In genomic region chr2:85444629-85445028, GRCh38 we compare ENCODE assay signal across 17 cellular contexts. TPM values are rescaled to one million over a fixed set of nuclear protein-coding genes. Genes with fewer than 3 reads are reported as not detected.
DNase-seq lines count a peak whose midpoint lies in the region; ATAC-seq and TF ChIP-seq lines count a peak whose summit lies in the region.
"Had no signal": no experiment of that assay in that cellular context is flagged by ENCODE, and none has a peak within 500 bp of the region (broad histone marks: within the 10 kb centered on the region; RNA-seq: fewer than 3 reads in every experiment).

No MANE protein-coding gene starts in this region.

- ATAC-seq in SK-N-SH treated with all-trans-retinoic acid at 6 μM for 48 hours (peak; percentile 93), upper lobe of right lung (no peak)
- ATAC-seq: activated CD4-positive, alpha-beta T cell treated with anti-CD3 and anti-CD28 coated beads for 36 hours; activated naive CD8-positive, alpha-beta T cell treated with anti-CD3 and anti-CD28 coated beads, Interleukin-2, amount 50 U/mL, for 24 hours; left lung had no signal

- no peak overlapping the region for H3K14ac ChIP-seq in trophoblast cell (ENCODE audit: low read length)

- no peaks in the 10 kb centered on the region for H3K36me3 Mint-ChIP-seq in Calu3 (ENCODE audit: insufficient read depth, unreplicated experiment)

- H3K4me1 ChIP-seq in trophoblast cell (ENCODE audit: control insufficient read depth in 1 of 2, insufficient read depth in 2 of 2, low read length in 2 of 2) = peaks cover 0 to 3% of the 10 kb centered on the region in 2 experiments
- peaks cover 5% of the 10 kb centered on the region for H3K4me1 ChIP-seq in upper lobe of right lung
- H3K4me1 ChIP-seq: colonic mucosa had no signal

- H3K27ac ChIP-seq in epithelial cell of prostate (peak overlapping the region; percentile 72), trophoblast cell (ENCODE audit: low read depth, low read length) (no peak overlapping the region), upper lobe of right lung (no peak overlapping the region)
- H3K27ac ChIP-seq: colonic mucosa had no signal

- DNase-seq in Calu3 = no peak
- no peak for DNase-seq in epithelial cell of prostate (ENCODE audit: low read depth, low spot score)
- no peak for DNase-seq in trophoblast cell
- DNase-seq in LoVo (ENCODE audit: low spot score) = no peak
- no peak for DNase-seq in NCI-H748 (lab: John Stamatoyannopoulos, UW; ENCODE audit: unreplicated experiment)
- no peak for DNase-seq in upper lobe of right lung
- no peak for DNase-seq in SIG-M5 (lab: John Stamatoyannopoulos, UW)
- DNase-seq: activated CD4-positive, alpha-beta T cell treated with anti-CD3 and anti-CD28 coated beads for 36 hours; activated naive CD8-positive, alpha-beta T cell treated with anti-CD3 and anti-CD28 coated beads, Interleukin-2, amount 50 U/mL, for 24 hours; AML-193; colonic mucosa; left lung; NCI-H1048 had no signal

- H3K4me2 ChIP-seq in trophoblast cell (ENCODE audit: low read length) = no peak overlapping the region

- no peak overlapping the region for H3K4me3 Mint-ChIP-seq in Calu3 (ENCODE audit: low read depth, unreplicated experiment)
- H3K4me3 Mint-ChIP-seq: activated CD4-positive, alpha-beta T cell treated with anti-CD3 and anti-CD28 coated beads for 36 hours; activated naive CD8-positive, alpha-beta T cell treated with anti-CD3 and anti-CD28 coated beads, Interleukin-2, amount 50 U/mL, for 24 hours; T-helper 2 cell treated with Interferon-gamma antibody and Interleukin-4, amounts not matched to agents 5 μg/mL and 100 μg/mL, for 36 hours had no signal

- H3K27me3 Mint-ChIP-seq in Calu3 (ENCODE audit: unreplicated experiment) = no peaks in the 10 kb centered on the region
- H3K27me3 Mint-ChIP-seq: activated CD4-positive, alpha-beta T cell treated with anti-CD3 and anti-CD28 coated beads for 36 hours; activated naive CD8-positive, alpha-beta T cell treated with anti-CD3 and anti-CD28 coated beads, Interleukin-2, amount 50 U/mL, for 24 hours; progenitor cell of endocrine pancreas had no signal

- H2BK12ac ChIP-seq in trophoblast cell (ENCODE audit: low read length) = no peak overlapping the region

- no peak overlapping the region for H2AFZ ChIP-seq in trophoblast cell (ENCODE audit: insufficient read depth, low read length, poor library complexity)

- peak overlapping the region; percentile 38 for H3K9ac ChIP-seq in trophoblast cell (ENCODE audit: low read length)

- H4K91ac ChIP-seq in trophoblast cell (ENCODE audit: low read depth, low read length) = no peak overlapping the region

- no TSS peak for BruUV-seq in Calu3 (replicated peaks; lab: Mats Ljungman, UMichigan)

- TF ChIP-seq CTCF in Calu3 (IDR thresholded peaks at IDR 0.05; ENCODE audit: unreplicated experiment) (no peak), upper lobe of right lung (IDR thresholded peaks at IDR 0.05) (no peak)

- CTCF ChIA-PET in Calu3 (lab: Charles Lee) = no interaction called here

- no peaks in the 10 kb centered on the region for H3K79me1 ChIP-seq in trophoblast cell (ENCODE audit: low read length)

- H3K27me3 ChIP-seq in trophoblast cell (ENCODE audit: insufficient read depth, low read length) = no peaks in the 10 kb centered on the region
- no peaks in the 10 kb centered on the region for H3K27me3 ChIP-seq in upper lobe of right lung
- H3K27me3 ChIP-seq: colonic mucosa, esophagus muscularis mucosa, left lung had no signal

- intact Hi-C loops in Calu3 (cut with micrococcal nuclease; ENCODE audit: unreplicated experiment) = no loop called here
- intact Hi-C loops in upper lobe of right lung (cut with DNase I) = no loop called here

- H3K4me1 Mint-ChIP-seq in Calu3 (ENCODE audit: low read depth, unreplicated experiment) = peaks cover 8% of the 10 kb centered on the region

- no peak overlapping the region for H4K8ac ChIP-seq in trophoblast cell (ENCODE audit: low read depth, low read length)

- H3K18ac ChIP-seq in trophoblast cell (ENCODE audit: low read length) = no peak overlapping the region

- H2BK5ac ChIP-seq in trophoblast cell (ENCODE audit: low read depth, low read length, poor library complexity) = no peak overlapping the region

- no peak overlapping the region for H4K12ac ChIP-seq in trophoblast cell (ENCODE audit: low read depth, low read length)

- peak overlapping the region; percentile 76 for H3K27ac Mint-ChIP-seq in Calu3 (ENCODE audit: unreplicated experiment)
- H3K27ac Mint-ChIP-seq: activated CD4-positive, alpha-beta T cell treated with anti-CD3 and anti-CD28 coated beads for 36 hours; activated naive CD8-positive, alpha-beta T cell treated with anti-CD3 and anti-CD28 coated beads, Interleukin-2, amount 50 U/mL, for 24 hours; progenitor cell of endocrine pancreas; T-helper 2 cell treated with Interferon-gamma antibody and Interleukin-4, amounts not matched to agents 5 μg/mL and 100 μg/mL, for 36 hours had no signal

- H3K4me3 ChIP-seq in trophoblast cell (ENCODE audit: low read depth, low read length) (no peak overlapping the region), upper lobe of right lung (no peak overlapping the region)
- H3K4me3 ChIP-seq: colonic mucosa, esophagus muscularis mucosa, left lung had no signal

- H3K9me3 ChIP-seq in trophoblast cell (ENCODE audit: insufficient read depth, low read depth, low read length) = no peaks in the 10 kb centered on the region
- H3K9me3 ChIP-seq in upper lobe of right lung = no peaks in the 10 kb centered on the region
- H3K9me3 ChIP-seq: colonic mucosa, esophagus muscularis mucosa, left lung had no signal

- peaks cover 2% of the 10 kb centered on the region for H3K79me2 ChIP-seq in trophoblast cell (ENCODE audit: control insufficient read depth, insufficient read depth, low read length, poor library complexity)

- H2AK5ac ChIP-seq in trophoblast cell (ENCODE audit: low read length) = no peak overlapping the region

- H3K9me3 Mint-ChIP-seq in Calu3 (ENCODE audit: low read depth, unreplicated experiment) = no peaks in the 10 kb centered on the region
- H3K9me3 Mint-ChIP-seq: activated naive CD8-positive, alpha-beta T cell treated with anti-CD3 and anti-CD28 coated beads, Interleukin-2, amount 50 U/mL, for 24 hours; T-helper 2 cell treated with Interferon-gamma antibody and Interleukin-4, amounts not matched to agents 5 μg/mL and 100 μg/mL, for 36 hours had no signal

- no peaks in the 10 kb centered on the region for H3K36me3 ChIP-seq in trophoblast cell (ENCODE audit: control insufficient read depth in 1 of 2, insufficient read depth in 2 of 2, low read length in 2 of 2)
- no peaks in the 10 kb centered on the region for H3K36me3 ChIP-seq in upper lobe of right lung
- H3K36me3 ChIP-seq: colonic mucosa, esophagus muscularis mucosa, left lung had no signal

- H3K23ac ChIP-seq in trophoblast cell (ENCODE audit: low read length) = no peak overlapping the region

- no peak overlapping the region for H3K4ac ChIP-seq in trophoblast cell (ENCODE audit: low read depth, low read length)

- WGBS in trophoblast cell (ENCODE audit: extremely low coverage, insufficient coverage, insufficient read length) = no CpG with 5 or more reads among the region's 3 CpGs

- no peak overlapping the region for H2BK120ac ChIP-seq in trophoblast cell (ENCODE audit: insufficient read depth, low read length, poor library complexity)

TF ChIP-seq in SK-N-SH treated with all-trans-retinoic acid at 6 μM for 48 hours, 23 proteins besides CTCF, POLR2A, EP300 and RAD21 (continues in another document):
- TF ChIP-seq CREB5 (CRISPR knock-in tag; IDR thresholded peaks at IDR 0.05; ENCODE audit: low read depth) = no peak
- TF ChIP-seq SNAI2 (CRISPR knock-in tag; IDR thresholded peaks at IDR 0.05) = no peak
- no peak for TF ChIP-seq PPARA (CRISPR knock-in tag; IDR thresholded peaks at IDR 0.05; ENCODE audit: borderline replicate concordance)
- no peak for TF ChIP-seq ARNTL (CRISPR knock-in tag; IDR thresholded peaks at IDR 0.05; ENCODE audit: borderline replicate concordance, low read depth)
- TF ChIP-seq OSR1 (CRISPR knock-in tag; IDR thresholded peaks at IDR 0.05) = no peak
- TF ChIP-seq ZFP3 (CRISPR knock-in tag; IDR thresholded peaks at IDR 0.05) = no peak
- no peak for TF ChIP-seq CSRNP3 (CRISPR knock-in tag; IDR thresholded peaks at IDR 0.05)
- no peak for TF ChIP-seq GLIS3 (CRISPR knock-in tag; IDR thresholded peaks at IDR 0.05)
- no peak for TF ChIP-seq RARB (CRISPR knock-in tag; IDR thresholded peaks at IDR 0.05)
- no peak for TF ChIP-seq BACH2 (CRISPR knock-in tag; IDR thresholded peaks at IDR 0.05; ENCODE audit: borderline replicate concordance)
- no peak for TF ChIP-seq TCF4 (CRISPR knock-in tag; IDR thresholded peaks at IDR 0.05; ENCODE audit: borderline replicate concordance)

RNA-seq across cellular contexts. Expression of gene SH2D6, which starts 26.1 kb away (rescaled TPM):
- total RNA-seq in Calu3 (2022) = 1.8 and 2.4 TPM in 2 replicates
- 0.14 and 0.17 TPM in 2 replicates for polyA plus RNA-seq in trophoblast cell (2013)
- total RNA-seq in upper lobe of right lung = 1.0 TPM
- total RNA-seq: esophagus muscularis mucosa had no signal

RNA-seq across cellular contexts. Expression of gene CAPG, which starts 34.5 kb away (rescaled TPM):
- 230 and 238 TPM in 2 replicates for total RNA-seq in Calu3 (2022)
- 242 and 243 TPM in 2 replicates for polyA plus RNA-seq in trophoblast cell (2013)
- 419 TPM for total RNA-seq in upper lobe of right lung
